ENCODE assay signal across 14 cellular contexts in the genomic region with DNA sequence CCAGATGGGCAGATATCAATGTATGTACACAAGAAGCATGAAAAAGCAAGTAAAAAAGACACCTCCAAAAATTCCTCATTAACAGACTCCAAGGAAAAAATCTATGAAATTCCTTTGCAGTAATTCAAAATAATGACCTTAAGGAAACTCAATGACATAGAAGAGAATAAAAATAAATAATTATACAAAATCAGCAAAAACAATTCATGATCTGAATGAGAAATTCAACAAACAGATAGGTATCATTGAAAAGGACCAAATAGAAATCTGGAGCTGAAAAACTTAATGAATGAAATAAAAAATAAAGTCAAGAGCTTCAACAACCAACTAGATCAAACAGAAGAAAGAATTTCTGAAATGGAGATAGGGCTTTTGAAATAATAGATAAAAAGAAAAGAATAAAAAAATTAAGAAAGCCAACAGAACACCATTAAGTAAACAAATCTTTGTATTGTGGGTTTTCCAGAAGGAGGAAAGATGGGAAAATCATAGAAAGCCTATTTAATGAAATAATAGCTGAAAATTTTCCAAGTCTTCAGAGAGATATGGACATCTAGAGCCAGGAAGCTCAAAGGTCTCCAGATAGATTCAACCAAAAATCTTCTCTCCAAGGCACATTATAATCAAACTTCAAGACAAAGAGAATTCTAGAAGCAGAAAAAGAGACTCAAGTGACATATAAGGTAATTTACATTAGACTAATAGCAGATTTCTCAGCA. TPM values are rescaled to one million over a fixed set of nuclear protein-coding genes. Genes with fewer than 3 reads are reported as not detected.
DNase-seq lines count a peak whose midpoint lies in the region; ATAC-seq, FAIRE-seq and TF ChIP-seq lines count a peak whose summit lies in the region.
"Had no signal": no experiment of that assay in that cellular context is flagged by ENCODE, and none has a peak within 500 bp of the region (broad histone marks: within the 10 kb centered on the region; RNA-seq: fewer than 3 reads in every experiment).

No MANE protein-coding gene starts in this region.

- in situ Hi-C loops in GM12878 (cut with MboI) = no loop called here

- H3K27ac ChIP-seq in OCI-LY7 (ENCODE audit: low read depth, low read length, poor library complexity, severe bottlenecking) (no peak overlapping the region), GM12878 (ENCODE audit: control insufficient read depth, insufficient read depth) (no peak overlapping the region), ovary (no peak overlapping the region)
- H3K27ac ChIP-seq: 22Rv1, BLaER1 had no signal

- CTCF ChIA-PET in OCI-LY7 (lab: Charles Lee; ENCODE audit: unreplicated experiment) (no interaction called here), GM12878 (lab: Yijun Ruan, JAX) (interaction anchor here (0.5 to 0.9 kb wide), 3 partner anchors 143 to 587 kb away, joined by 3 read pairs; no protein-coding TSS in a partner anchor)

- POLR2A ChIA-PET in OCI-LY7 (lab: Charles Lee) = no interaction called here
- POLR2A ChIA-PET in GM12878 (lab: Charles Lee) = no interaction called here

- no peak for TF ChIP-seq RAD21 in GM12878 (IDR thresholded peaks at IDR 0.05; ENCODE audit: insufficient read depth, low read depth, low read length)

- H2AFZ ChIP-seq in OCI-LY7 (ENCODE audit: low read length) = no peak overlapping the region
- no peak overlapping the region for H2AFZ ChIP-seq in GM12878 (ENCODE audit: control insufficient read depth, low read depth, low read length)

- ATAC-seq in GM12878 = no peak

- TF ChIP-seq CTCF in OCI-LY7 (conservative IDR thresholded peaks at IDR 0.05; ENCODE audit: low read length) (no peak), GM12878 (IDR thresholded peaks at IDR 0.05 in 2 of 3, conservative IDR thresholded peaks at IDR 0.05 in 1 of 3; ENCODE audit: control insufficient read depth in 2 of 3, extremely low read depth in 1 of 3, insufficient read depth in 1 of 3, low read depth in 3 of 3, low read length in 3 of 3) (no peak), ovary (IDR thresholded peaks at IDR 0.05) (no peak)

- no peak for FAIRE-seq in GM12878 (lab: Jason Lieb, UNC)
- FAIRE-seq: GM18507, H54 had no signal

- RAD21 ChIA-PET in GM12878 (lab: Charles Lee; ENCODE audit: unreplicated experiment) = interaction anchor here (0.7 kb wide), 1 partner anchor 121 kb away, joined by 3 read pairs; no protein-coding TSS in a partner anchor

- TF ChIP-seq POLR2A in GM12878 (IDR thresholded peaks at IDR 0.05; ENCODE audit: low read depth, low read length) = no peak
- TF ChIP-seq POLR2A in ovary (IDR thresholded peaks at IDR 0.05) = no peak

- H3K79me2 ChIP-seq in OCI-LY7 (ENCODE audit: insufficient read depth, low read depth, low read length) = no peaks in the 10 kb centered on the region
- no peaks in the 10 kb centered on the region for H3K79me2 ChIP-seq in GM12878 (ENCODE audit: control insufficient read depth, insufficient read depth, low read length)

- no peaks in the 10 kb centered on the region for H3K4me1 ChIP-seq in OCI-LY7 (ENCODE audit: insufficient read depth, low read length, poor library complexity, severe bottlenecking)
- no peaks in the 10 kb centered on the region for H3K4me1 ChIP-seq in GM12878 (ENCODE audit: control insufficient read depth, insufficient read depth, low read length)
- H3K4me1 ChIP-seq in ovary (ENCODE audit: insufficient read depth) = no peaks in the 10 kb centered on the region
- H3K4me1 ChIP-seq: BLaER1 had no signal

- no TSS peak for BruUV-seq in OCI-LY7 (replicated peaks; lab: Mats Ljungman, UMichigan)
- no TSS peak for BruUV-seq in GM12878 (replicated peaks; lab: Mats Ljungman, UMichigan)

- H3K4me2 ChIP-seq in OCI-LY7 (ENCODE audit: low read length) (no peak overlapping the region), GM12878 (ENCODE audit: control insufficient read depth, insufficient read depth) (no peak overlapping the region)
- H3K4me2 ChIP-seq: BLaER1 had no signal

- intact Hi-C loops in OCI-LY7 (cut with micrococcal nuclease; ENCODE audit: unreplicated experiment) (no loop called here), GM12878 (cut with micrococcal nuclease; ENCODE audit: unreplicated experiment) (no loop called here), ovary (cut with DNase I) (no loop called here)

- H3K27me3 ChIP-seq in GM12878 (replicated peaks in 1 of 2; ENCODE audit: control insufficient read depth in 2 of 2, insufficient read depth in 2 of 2, low read length in 1 of 2) (no peaks in the 10 kb centered on the region), ovary (no peaks in the 10 kb centered on the region)
- H3K27me3 ChIP-seq: BLaER1 had no signal

- no peak for TF ChIP-seq EP300 in GM12878 (IDR thresholded peaks at IDR 0.05; ENCODE audit: borderline replicate concordance in 1 of 2, control insufficient read depth in 1 of 2, low read depth in 2 of 2, low read length in 2 of 2)
- TF ChIP-seq EP300 in ovary (IDR thresholded peaks at IDR 0.05) = no peak

- H3K9me3 ChIP-seq in OCI-LY7 (ENCODE audit: low read length) = 0 out of 2 replicates have a peak, but pooled peaks cover 8% of the 10 kb centered on the region
- no peaks in the 10 kb centered on the region; the same call in 1 of the 3 replicates for H3K9me3 ChIP-seq in GM12878 (replicated peaks; ENCODE audit: control insufficient read depth, insufficient read depth, low read length)
- H3K9me3 ChIP-seq in ovary = no peaks in the 10 kb centered on the region

- DNase-seq in DMS 273 (lab: John Stamatoyannopoulos, UW; ENCODE audit: unreplicated experiment) = peak; percentile 19
- DNase-seq in DMS 273 treated with DMSO at 0.1 percent for 48 hours (lab: John Stamatoyannopoulos, UW) = no peak
- peak; percentile 0 for DNase-seq in NCI-H510A treated with DMSO at 0.1 percent for 48 hours (lab: John Stamatoyannopoulos, UW)
- DNase-seq in NCI-H510A (lab: John Stamatoyannopoulos, UW) = no peak
- DNase-seq in OCI-LY7 (ENCODE audit: low spot score) = peak; percentile 13
- DNase-seq in GM12878 (ENCODE audit: low read depth, low spot score) = no peak
- DNase-seq in ovary = no peak
- DNase-seq in COR-L47 (lab: John Stamatoyannopoulos, UW) = no peak
- DNase-seq: AML-193, Calu3 had no signal

- H3K36me3 ChIP-seq in OCI-LY7 (ENCODE audit: insufficient read depth, low read length) = no peaks in the 10 kb centered on the region
- no peaks in the 10 kb centered on the region for H3K36me3 ChIP-seq in GM12878 (ENCODE audit: control insufficient read depth in 2 of 2, insufficient read depth in 2 of 2, low read length in 1 of 2)
- H3K36me3 ChIP-seq in ovary = no peaks in the 10 kb centered on the region
- H3K36me3 ChIP-seq: BLaER1 had no signal

- SMC1A ChIA-PET in GM12878 (lab: Charles Lee; ENCODE audit: uncharacterized antibody, unreplicated experiment) = interaction anchor here (1.1 to 1.4 kb wide), 2 partner anchors 75 to 103 kb away, joined by 4 read pairs; no protein-coding TSS in a partner anchor

- H4K20me1 ChIP-seq in OCI-LY7 (ENCODE audit: insufficient read depth, low read length) (no peaks in the 10 kb centered on the region), GM12878 (ENCODE audit: control insufficient read depth, insufficient read depth) (no peaks in the 10 kb centered on the region)
- H4K20me1 ChIP-seq: BLaER1 had no signal

- H3K9me2 ChIP-seq in OCI-LY7 (ENCODE audit: insufficient read depth, low read length) = no peaks in the 10 kb centered on the region; the same call in 1 of the 2 replicates

- H3K4me3 ChIP-seq in OCI-LY7 (ENCODE audit: low read depth, low read length, poor library complexity, severe bottlenecking) (no peak overlapping the region), GM12878 (no peak overlapping the region), ovary (no peak overlapping the region)
- H3K4me3 ChIP-seq: BLaER1 had no signal

- no peak overlapping the region for H3K9ac ChIP-seq in GM12878 (ENCODE audit: control insufficient read depth, insufficient read depth, low read length)
- H3K9ac ChIP-seq: BLaER1 had no signal

TF ChIP-seq in GM12878, 131 proteins besides CTCF, POLR2A, EP300 and RAD21 (continues in another document):
- TF ChIP-seq SKIL (IDR thresholded peaks at IDR 0.05; ENCODE audit: low read depth, poor library complexity, severe bottlenecking) (peak; percentile 49), SREBF1 (IDR thresholded peaks at IDR 0.05; ENCODE audit: low read length) (no peak), CHD4 (IDR thresholded peaks at IDR 0.05) (no peak), BCL11A (IDR thresholded peaks at IDR 0.05; ENCODE audit: low read depth, low read length) (no peak)

RNA-seq across cellular contexts. Expression of gene KCNK1, which starts 52.0 kb away (rescaled TPM):
- total RNA-seq in OCI-LY7 (2014; rRNA removed; shearing (Covaris generic)) = not detected in 2 replicates
- total RNA-seq in OCI-LY7 (2022) (not detected in 2 replicates), GM12878 (2014; rRNA removed) (14.2 and 15.0 TPM in 2 replicates), GM12878 (2014; rRNA removed; fragmentation: Illumina TruSeq; extraction: Trizol) (12.4 and 13.0 TPM in 2 replicates), GM12878 (2021) (17.0 and 18.6 TPM in 2 replicates), ovary (10 to 100 TPM in 1 of 7 donors, 1 to 10 TPM in 6; 3.4 to 24.8 (median 6.4) TPM)
- total RNA-seq in GM12878 (2013; cell fraction: nucleolus; rRNA removed) = 81.2 and 85.6 TPM in 2 replicates
- 4.1 TPM for polyA plus RNA-seq in GM12878 (2011; ENCODE audit: low read depth)
- polyA plus RNA-seq in GM12878 (2011; rRNA removed) (27.6 and 28.4 TPM in 2 replicates), GM12878 (2014; fragmentation: Illumina TruSeq; extraction: Trizol) (10.6 and 12.3 TPM in 2 replicates), GM12878 (2014; fragmentation: Nextera tagmentation; extraction: Ambion mirVana) (10 to 100 TPM in 1 of 2 experiments, 1 to 10 TPM in 1; 9.4 to 14.6 TPM), GM12878 (2014; rRNA removed) (14.3 and 16.0 TPM in 2 replicates), GM12878 (2016; fragmentation: Nextera tagmentation; extraction: Ambion mirVana) (10 to 100 TPM; 15.6 to 18.6 TPM), ovary (1 to 10 TPM; 3.1 to 4.9 TPM)
- polyA plus RNA-seq in GM12878 (2011; cell fraction: cytosol; rRNA removed) = 26.5 and 28.7 TPM in 2 replicates
- 20.3 and 25.4 TPM in 2 replicates for polyA plus RNA-seq in GM12878 (2011; cell fraction: nucleus; rRNA removed)
- 6.8 and 10.7 TPM in 2 replicates for polyA plus RNA-seq in GM12878 (2012)
- polyA minus RNA-seq in GM12878 (2011; rRNA and poly(A)+ RNA removed) = 36.1 and 43.6 TPM in 2 replicates
- 18.0 and 18.2 TPM in 2 replicates for polyA minus RNA-seq in GM12878 (2011; cell fraction: cytosol; rRNA and poly(A)+ RNA removed)
- 15.6 and 29.0 TPM in 2 replicates for polyA minus RNA-seq in GM12878 (2011; cell fraction: nucleus; rRNA and poly(A)+ RNA removed)

Comparison
In these comparisons a context has a peak if more than half of its experiments do, and no peak if none do; other contexts are left out.
1. DNase-seq: peak in DMS 273 (single experiment), NCI-H510A treated with DMSO at 0.1 percent for 48 hours (single experiment) and OCI-LY7 (single experiment); none in DMS 273 treated with DMSO at 0.1 percent for 48 hours (single experiment), NCI-H510A (single experiment), GM12878 (single experiment), ovary (0 of 5) and COR-L47 (single experiment).
2. RNA of gene KCNK1, which starts 52.0 kb away (total RNA-seq): 12.4 to 85.6 TPM in GM12878 and 3.4 to 24.8 TPM in ovary; not detected in OCI-LY7; every median in the first group is over 4 times any median in the second.